25 cellular contexts compared by ENCODE assay signal in the genomic region with DNA sequence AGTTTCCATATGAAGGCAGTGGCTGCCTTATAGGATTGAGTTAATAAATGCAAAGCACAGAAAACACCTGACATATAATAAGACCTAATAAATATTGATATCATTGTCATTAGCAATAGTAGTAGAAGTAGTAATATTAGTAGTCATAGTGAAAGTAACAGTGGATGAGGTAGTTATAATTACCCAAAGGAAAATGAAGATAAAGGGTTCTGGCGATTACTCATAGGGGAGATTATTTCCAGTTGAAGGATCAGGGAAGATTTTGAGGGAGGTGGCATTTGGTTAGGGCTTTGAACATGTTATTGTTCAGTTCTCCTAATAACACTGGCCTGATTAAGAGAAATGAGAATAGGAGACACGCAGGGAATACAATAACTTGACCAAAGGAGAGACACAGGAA.
DNase-seq lines count a peak whose midpoint lies in the region; ATAC-seq, FAIRE-seq and TF ChIP-seq lines count a peak whose summit lies in the region.
"Had no signal": no experiment of that assay in that cellular context is flagged by ENCODE, and none has a peak within 500 bp of the region (broad histone marks: within the 10 kb centered on the region; RNA-seq: fewer than 3 reads in every experiment).

No MANE protein-coding gene starts in this region.

- no peaks in the 10 kb centered on the region for H3K36me3 ChIP-seq in GM23338 (ENCODE audit: insufficient read depth)
- no peaks in the 10 kb centered on the region for H3K36me3 ChIP-seq in astrocyte (ENCODE audit: insufficient read depth, low read length)

- H4K20me1 ChIP-seq in GM23338 (replicated peaks; ENCODE audit: insufficient read depth): no peaks in the 10 kb centered on the region
- no peaks in the 10 kb centered on the region for H4K20me1 ChIP-seq in astrocyte (ENCODE audit: insufficient read depth, low read length)

- H3K9me3 Mint-ChIP-seq in GM23338: peaks cover 3% of the 10 kb centered on the region
- H3K9me3 Mint-ChIP-seq in astrocyte (ENCODE audit: unreplicated experiment): no peaks in the 10 kb centered on the region
- no peaks in the 10 kb centered on the region for H3K9me3 Mint-ChIP-seq in glutamatergic neuron (ENCODE audit: unreplicated experiment)
- H3K9me3 Mint-ChIP-seq in WTC11: peaks cover 28% of the 10 kb centered on the region

- H3K4me2 ChIP-seq in GM23338 (peak overlapping the region; percentile 8; the same call in 1 of the 2 replicates), astrocyte (ENCODE audit: low read length) (peak overlapping the region; percentile 3)

- H3K9me2 ChIP-seq in GM23338 (ENCODE audit: insufficient read depth): peaks cover 6% of the 10 kb centered on the region; the same call in 1 of the 2 replicates

- H3K36me3 Mint-ChIP-seq in GM23338 (ENCODE audit: low read depth) (peaks cover 3% of the 10 kb centered on the region; the same call in 2 of the 3 replicates), astrocyte (ENCODE audit: low read depth, unreplicated experiment) (no peaks in the 10 kb centered on the region), glutamatergic neuron (ENCODE audit: unreplicated experiment) (peaks cover 3% of the 10 kb centered on the region), WTC11 (peaks cover 3% of the 10 kb centered on the region)
- H3K36me3 Mint-ChIP-seq: CD4-positive, CD25-positive, alpha-beta regulatory T cell had no signal

- TF ChIP-seq CTCF in D721Med (IDR thresholded peaks at IDR 0.05; ENCODE audit: insufficient read depth, missing control alignments) (no peak), GM23338 (conservative IDR thresholded peaks at IDR 0.05; ENCODE audit: low read depth in 2 of 2) (no peak), astrocyte (IDR thresholded peaks at IDR 0.05; ENCODE audit: insufficient read depth, low read depth, low read length) (no peak), glutamatergic neuron (IDR thresholded peaks at IDR 0.05; ENCODE audit: partially characterized antibody, unreplicated experiment) (no peak), WTC11 (IDR thresholded peaks at IDR 0.05) (no peak)

- POLR2A ChIA-PET in WTC11 (lab: Charles Lee): no interaction called here

- ATAC-seq in GM23338: no peak
- ATAC-seq in WTC11: no peak
- ATAC-seq: PC-3, SK-N-SH treated with all-trans-retinoic acid at 6 μM for 48 hours had no signal

- no peaks in the 10 kb centered on the region for H3K27me3 Mint-ChIP-seq in GM23338 (ENCODE audit: insufficient read depth, low read depth, poor library complexity)
- no peaks in the 10 kb centered on the region for H3K27me3 Mint-ChIP-seq in astrocyte (ENCODE audit: low read depth, unreplicated experiment)
- no peaks in the 10 kb centered on the region for H3K27me3 Mint-ChIP-seq in glutamatergic neuron (ENCODE audit: unreplicated experiment)
- no peaks in the 10 kb centered on the region for H3K27me3 Mint-ChIP-seq in WTC11 (ENCODE audit: low read depth)

- no peak overlapping the region for H3K9ac ChIP-seq in astrocyte (ENCODE audit: low read length)

- H3K4me3 ChIP-seq in GM23338 (no peak overlapping the region), astrocyte (ENCODE audit: insufficient read depth, low read depth, low read length) (no peak overlapping the region)

- H3K27ac ChIP-seq in GM23338 (ENCODE audit: low read depth) (no peak overlapping the region), astrocyte (ENCODE audit: low read depth, low read length) (no peak overlapping the region)

- CTCF ChIA-PET in WTC11 (lab: Charles Lee): no interaction called here

- peak; percentile 16 for FAIRE-seq in D721Med (lab: Jason Lieb, UNC)
- FAIRE-seq in astrocyte (lab: Jason Lieb, UNC): no peak
- FAIRE-seq: GM12891, GM19239 had no signal

- H3K4me1 ChIP-seq in GM23338 (ENCODE audit: insufficient read depth): peaks cover 6% of the 10 kb centered on the region; the same call in 1 of the 2 replicates
- peaks cover 4% of the 10 kb centered on the region for H3K4me1 ChIP-seq in astrocyte (ENCODE audit: insufficient read depth, low read length)

- DNase-seq in D721Med (ENCODE audit: insufficient read length, low spot score) (no peak), GM23338 (ENCODE audit: low spot score) (no peak), astrocyte (ENCODE audit: low read depth) (peak; percentile 47), glutamatergic neuron (no peak), WTC11 (ENCODE audit: low spot score) (no peak), activated gamma-delta T cell treated with Interleukin-2 at 50 U/mL for 16 hours (no peak), amniotic stem cell (lab: John Stamatoyannopoulos, UW) (no peak), dedifferentiated amniotic fluid mesenchymal stem cell (ENCODE audit: extremely low spot score) (no peak)
- DNase-seq: 8988T; ACHN; CD4-positive, CD25-positive, alpha-beta regulatory T cell; H9; IMR-90; KG1; MM.1S; NCI-H1694; NCI-H2029 treated with DMSO at 0.1 percent for 48 hours; NCI-H446 treated with DMSO at 0.1 percent for 48 hours; NCI-H526; NCI-H82; NK-92 treated with Interleukin-12 subunit alpha and Interleukin-12 subunit beta, amount 100 ng/mL, for 24 hours; PC-3 had no signal

- no peaks in the 10 kb centered on the region for H3K79me2 ChIP-seq in GM23338 (replicated peaks; ENCODE audit: insufficient read depth)
- no peaks in the 10 kb centered on the region for H3K79me2 ChIP-seq in astrocyte (ENCODE audit: insufficient read depth, low read length)

- no peaks in the 10 kb centered on the region for H3F3A ChIP-seq in GM23338 (replicated peaks; ENCODE audit: low read depth)

- peak overlapping the region; percentile 12; the same call in 1 of the 2 replicates for H2AFZ ChIP-seq in GM23338
- no peak overlapping the region for H2AFZ ChIP-seq in astrocyte (ENCODE audit: low read depth, low read length)

- H3K27ac Mint-ChIP-seq in GM23338 (no peak overlapping the region), astrocyte (ENCODE audit: unreplicated experiment) (no peak overlapping the region), glutamatergic neuron (ENCODE audit: unreplicated experiment) (peak overlapping the region; percentile 39), WTC11 (no peak overlapping the region)
- H3K27ac Mint-ChIP-seq: CD4-positive, CD25-positive, alpha-beta regulatory T cell had no signal

- no peaks in the 10 kb centered on the region for H3K9me3 ChIP-seq in astrocyte (ENCODE audit: insufficient read depth, low read depth, low read length)

- H3K4me3 Mint-ChIP-seq in GM23338 (no peak overlapping the region), astrocyte (ENCODE audit: unreplicated experiment) (no peak overlapping the region), glutamatergic neuron (ENCODE audit: unreplicated experiment) (no peak overlapping the region), WTC11 (no peak overlapping the region)
- H3K4me3 Mint-ChIP-seq: CD4-positive, CD25-positive, alpha-beta regulatory T cell; H9 had no signal

- H3K27me3 ChIP-seq in GM23338 (ENCODE audit: insufficient read depth) (no peaks in the 10 kb centered on the region), astrocyte (ENCODE audit: insufficient read depth, low read length) (no peaks in the 10 kb centered on the region)

- H3K4me1 Mint-ChIP-seq in GM23338 (peaks cover 9% of the 10 kb centered on the region; the same call in 2 of the 3 replicates), astrocyte (ENCODE audit: low read depth, unreplicated experiment) (no peaks in the 10 kb centered on the region), glutamatergic neuron (ENCODE audit: low read depth, unreplicated experiment) (no peaks in the 10 kb centered on the region), WTC11 (peaks cover 12% of the 10 kb centered on the region)

TF ChIP-seq in WTC11, 78 proteins besides CTCF, POLR2A, EP300 and RAD21 (continues in another document):
- no peak for TF ChIP-seq SMAD4 (CRISPR knock-in tag; IDR thresholded peaks at IDR 0.05)
- TF ChIP-seq ZNF219 (CRISPR knock-in tag; IDR thresholded peaks at IDR 0.05; ENCODE audit: borderline replicate concordance): no peak
- TF ChIP-seq, protein P1, sequence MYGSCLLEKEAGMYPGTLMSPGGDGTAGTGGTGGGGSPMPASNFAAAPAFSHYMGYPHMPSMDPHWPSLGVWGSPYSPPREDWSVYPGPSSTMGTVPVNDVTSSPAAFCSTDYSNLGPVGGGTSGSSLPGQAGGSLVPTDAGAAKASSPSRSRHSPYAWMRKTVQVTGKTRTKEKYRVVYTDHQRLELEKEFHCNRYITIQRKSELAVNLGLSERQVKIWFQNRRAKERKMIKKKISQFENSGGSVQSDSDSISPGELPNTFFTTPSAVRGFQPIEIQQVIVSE (CRISPR knock-in tag; IDR thresholded peaks at IDR 0.05; ENCODE audit: borderline replicate concordance): no peak
- TF ChIP-seq, protein P2, sequence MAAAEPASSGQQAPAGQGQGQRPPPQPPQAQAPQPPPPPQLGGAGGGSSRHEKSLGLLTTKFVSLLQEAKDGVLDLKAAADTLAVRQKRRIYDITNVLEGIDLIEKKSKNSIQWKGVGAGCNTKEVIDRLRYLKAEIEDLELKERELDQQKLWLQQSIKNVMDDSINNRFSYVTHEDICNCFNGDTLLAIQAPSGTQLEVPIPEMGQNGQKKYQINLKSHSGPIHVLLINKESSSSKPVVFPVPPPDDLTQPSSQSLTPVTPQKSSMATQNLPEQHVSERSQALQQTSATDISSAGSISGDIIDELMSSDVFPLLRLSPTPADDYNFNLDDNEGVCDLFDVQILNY (CRISPR knock-in tag; IDR thresholded peaks at IDR 0.05): no peak
- TF ChIP-seq, protein P3, sequence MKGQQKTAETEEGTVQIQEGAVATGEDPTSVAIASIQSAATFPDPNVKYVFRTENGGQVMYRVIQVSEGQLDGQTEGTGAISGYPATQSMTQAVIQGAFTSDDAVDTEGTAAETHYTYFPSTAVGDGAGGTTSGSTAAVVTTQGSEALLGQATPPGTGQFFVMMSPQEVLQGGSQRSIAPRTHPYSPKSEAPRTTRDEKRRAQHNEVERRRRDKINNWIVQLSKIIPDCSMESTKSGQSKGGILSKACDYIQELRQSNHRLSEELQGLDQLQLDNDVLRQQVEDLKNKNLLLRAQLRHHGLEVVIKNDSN (CRISPR knock-in tag; IDR thresholded peaks at IDR 0.05): no peak
- TF ChIP-seq, protein P4, sequence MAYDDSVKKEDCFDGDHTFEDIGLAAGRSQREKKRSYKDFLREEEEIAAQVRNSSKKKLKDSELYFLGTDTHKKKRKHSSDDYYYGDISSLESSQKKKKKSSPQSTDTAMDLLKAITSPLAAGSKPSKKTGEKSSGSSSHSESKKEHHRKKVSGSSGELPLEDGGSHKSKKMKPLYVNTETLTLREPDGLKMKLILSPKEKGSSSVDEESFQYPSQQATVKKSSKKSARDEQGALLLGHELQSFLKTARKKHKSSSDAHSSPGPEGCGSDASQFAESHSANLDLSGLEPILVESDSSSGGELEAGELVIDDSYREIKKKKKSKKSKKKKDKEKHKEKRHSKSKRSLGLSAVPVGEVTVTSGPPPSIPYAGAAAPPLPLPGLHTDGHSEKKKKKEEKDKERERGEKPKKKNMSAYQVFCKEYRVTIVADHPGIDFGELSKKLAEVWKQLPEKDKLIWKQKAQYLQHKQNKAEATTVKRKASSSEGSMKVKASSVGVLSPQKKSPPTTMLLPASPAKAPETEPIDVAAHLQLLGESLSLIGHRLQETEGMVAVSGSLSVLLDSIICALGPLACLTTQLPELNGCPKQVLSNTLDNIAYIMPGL (CRISPR knock-in tag; IDR thresholded peaks at IDR 0.05): no peak
